ENCODE assay signal across 10 cellular contexts in the genomic region with DNA sequence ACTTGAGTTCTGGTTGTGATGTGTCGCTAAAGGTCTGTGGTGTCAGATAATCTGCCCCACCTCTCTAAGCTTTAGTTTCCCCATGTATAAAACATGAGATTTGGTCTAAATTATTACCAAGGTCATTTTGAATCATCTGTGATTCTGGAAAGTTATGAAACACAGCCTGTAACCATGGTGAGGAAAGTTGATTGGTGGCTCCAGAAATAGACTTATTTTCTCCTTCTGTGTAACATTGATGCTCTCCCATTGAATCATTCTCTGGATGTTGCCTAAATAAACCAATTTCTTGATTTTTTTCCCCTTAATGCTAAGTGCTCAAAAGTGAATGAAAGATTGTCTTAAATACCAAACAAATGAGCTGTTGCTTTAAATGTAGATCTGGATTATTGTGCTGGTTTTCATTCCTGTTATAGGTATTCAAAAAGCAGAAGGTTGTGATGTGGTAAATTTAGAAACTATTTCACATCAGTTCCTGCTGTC. TPM values are rescaled to one million over a fixed set of nuclear protein-coding genes. Genes with fewer than 3 reads are reported as not detected.
DNase-seq lines count a peak whose midpoint lies in the region; ATAC-seq and TF ChIP-seq lines count a peak whose summit lies in the region.
"Had no signal": no experiment of that assay in that cellular context is flagged by ENCODE, and none has a peak within 500 bp of the region (broad histone marks: within the 10 kb centered on the region; RNA-seq: fewer than 3 reads in every experiment).

No MANE protein-coding gene starts in this region.

- no peaks in the 10 kb centered on the region for H3K27me3 Mint-ChIP-seq in CD8-positive, alpha-beta memory T cell
- H3K27me3 Mint-ChIP-seq in glutamatergic neuron (ENCODE audit: unreplicated experiment) = no peaks in the 10 kb centered on the region

- no peaks in the 10 kb centered on the region for H3K9me3 ChIP-seq in CD8-positive, alpha-beta memory T cell (ENCODE audit: low read length)
- H3K9me3 ChIP-seq: MG63 had no signal

- CTCF ChIA-PET in CD8-positive, alpha-beta memory T cell (lab: Charles Lee) = no interaction called here

- H3K27ac Mint-ChIP-seq in CD8-positive, alpha-beta memory T cell = peak overlapping the region in 7 of 8 donors; percentile 35 to 87 (median 54)
- no peak overlapping the region for H3K27ac Mint-ChIP-seq in glutamatergic neuron (ENCODE audit: unreplicated experiment)

- peaks cover 0 to 11% (median 8%) of the 10 kb centered on the region in 3 donors for H3K36me3 Mint-ChIP-seq in CD8-positive, alpha-beta memory T cell
- no peaks in the 10 kb centered on the region for H3K36me3 Mint-ChIP-seq in glutamatergic neuron (ENCODE audit: unreplicated experiment)

- H3K4me3 Mint-ChIP-seq in CD8-positive, alpha-beta memory T cell = no peak overlapping the region
- H3K4me3 Mint-ChIP-seq in glutamatergic neuron (ENCODE audit: unreplicated experiment) = no peak overlapping the region

- H3K27ac ChIP-seq in CD8-positive, alpha-beta memory T cell (ENCODE audit: low read depth, low read length) = no peak overlapping the region
- peak overlapping the region; percentile 69 for H3K27ac ChIP-seq in cingulate gyrus (ENCODE audit: low read depth, low read length)
- H3K27ac ChIP-seq: cardiac muscle cell had no signal

- H3K4me1 ChIP-seq in CD8-positive, alpha-beta memory T cell (ENCODE audit: insufficient read depth, low read length) = peaks cover 29% of the 10 kb centered on the region

- H3K27me3 ChIP-seq in CD8-positive, alpha-beta memory T cell (ENCODE audit: insufficient read depth, low read length, poor library complexity, severe bottlenecking) = no peaks in the 10 kb centered on the region
- H3K27me3 ChIP-seq: MG63 had no signal

- no peak for TF ChIP-seq CTCF in glutamatergic neuron (IDR thresholded peaks at IDR 0.05; ENCODE audit: partially characterized antibody, unreplicated experiment)

- no peak for ATAC-seq in GM18858 (IDR thresholded peaks at IDR 0.05; ENCODE audit: unreplicated experiment)

- no peaks in the 10 kb centered on the region for H3K36me3 ChIP-seq in CD8-positive, alpha-beta memory T cell (ENCODE audit: insufficient read depth, low read length)
- H3K36me3 ChIP-seq: cardiac muscle cell, MG63 had no signal

- no peaks in the 10 kb centered on the region for H3K9me3 Mint-ChIP-seq in CD8-positive, alpha-beta memory T cell
- no peaks in the 10 kb centered on the region for H3K9me3 Mint-ChIP-seq in glutamatergic neuron (ENCODE audit: unreplicated experiment)

- H3K4me3 ChIP-seq in CD8-positive, alpha-beta memory T cell (ENCODE audit: low read length) = no peak overlapping the region
- H3K4me3 ChIP-seq in skeletal muscle cell (ENCODE audit: low read depth, low read length) = no peak overlapping the region
- H3K4me3 ChIP-seq: cardiac muscle cell, MG63 had no signal

- DNase-seq in CD8-positive, alpha-beta memory T cell = no peak
- peak; percentile 68 for DNase-seq in M059J (ENCODE audit: low read depth)
- DNase-seq in skeletal muscle cell (ENCODE audit: low read depth) = peak; percentile 11
- DNase-seq in NCI-H146 treated with DMSO at 0.1 percent for 48 hours (lab: John Stamatoyannopoulos, UW; ENCODE audit: unreplicated experiment) = no peak
- DNase-seq in glutamatergic neuron = no peak
- no peak for DNase-seq in NCI-H1417 (lab: John Stamatoyannopoulos, UW)
- DNase-seq: MG63 had no signal

- POLR2A ChIA-PET in CD8-positive, alpha-beta memory T cell (lab: Charles Lee) = no interaction called here

- peaks cover 82 to 91% (median 88%) of the 10 kb centered on the region in 3 donors for H3K4me1 Mint-ChIP-seq in CD8-positive, alpha-beta memory T cell
- H3K4me1 Mint-ChIP-seq in glutamatergic neuron (ENCODE audit: low read depth, unreplicated experiment) = no peaks in the 10 kb centered on the region

RNA-seq across cellular contexts. Expression of gene PCGF5, which starts 30.0 kb away (rescaled TPM):
- total RNA-seq in CD8-positive, alpha-beta memory T cell = 10 to 100 TPM; 57.0 to 58.0 TPM
- polyA plus RNA-seq in CD8-positive, alpha-beta memory T cell = 68.4 TPM
- total RNA-seq in M059J (2014; rRNA removed; shearing (Covaris generic)) = 32.1 and 32.7 TPM in 2 replicates
- 3.0 TPM for total RNA-seq in glutamatergic neuron (ENCODE audit: unreplicated experiment)

Comparison
In these comparisons a context has a peak if more than half of its experiments do, and no peak if none do; other contexts are left out.
1. DNase-seq: peak in M059J (single experiment) and skeletal muscle cell (single experiment); none in CD8-positive, alpha-beta memory T cell (0 of 5), NCI-H146 treated with DMSO at 0.1 percent for 48 hours (single experiment), glutamatergic neuron (single experiment) and NCI-H1417 (0 of 3).